10 cellular contexts compared by ENCODE assay signal in the genomic region with DNA sequence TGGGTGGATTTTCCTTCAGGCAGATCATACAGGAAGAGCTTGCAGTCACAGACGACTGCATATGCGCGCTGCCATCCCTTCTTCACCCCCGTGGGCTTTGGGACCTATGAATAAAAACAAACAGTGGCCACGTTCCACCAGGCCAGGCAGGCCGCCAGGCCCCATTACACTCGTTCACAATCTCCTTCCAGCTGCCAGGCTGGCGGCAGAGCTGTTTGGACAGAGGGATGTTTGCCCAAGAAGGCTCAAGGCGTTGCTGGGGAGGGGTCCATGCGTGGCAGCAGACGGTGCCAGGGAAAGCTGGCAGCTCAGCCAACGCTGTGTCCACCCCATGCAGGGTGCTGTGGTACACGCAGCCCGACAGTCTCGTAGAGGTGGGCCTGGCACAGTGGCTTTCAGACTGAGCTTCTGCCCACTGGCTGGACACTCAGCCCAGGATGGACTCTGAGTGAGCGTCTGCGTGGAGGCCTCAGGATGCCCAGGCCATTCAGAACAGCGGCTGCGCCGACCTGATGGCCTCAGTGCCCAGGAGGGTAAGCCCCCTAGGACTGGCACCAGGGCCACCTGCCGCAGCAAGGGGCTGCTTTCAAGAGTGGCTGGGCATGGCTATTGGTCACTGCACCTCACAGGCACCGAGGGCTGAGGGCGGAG. TPM values are rescaled to one million over a fixed set of nuclear protein-coding genes. Genes with fewer than 3 reads are reported as not detected.
DNase-seq lines count a peak whose midpoint lies in the region; ATAC-seq and TF ChIP-seq lines count a peak whose summit lies in the region.
"Had no signal": no experiment of that assay in that cellular context is flagged by ENCODE, and none has a peak within 500 bp of the region (broad histone marks: within the 10 kb centered on the region; RNA-seq: fewer than 3 reads in every experiment).

No MANE protein-coding gene starts in this region.

- no peak overlapping the region for H3K4me3 ChIP-seq in IMR-90 (ENCODE audit: insufficient read depth, low read depth, low read length)
- no peak overlapping the region for H3K4me3 ChIP-seq in SK-N-MC
- H3K4me3 ChIP-seq in SK-N-SH (ENCODE audit: low read depth in 2 of 2, low read length in 1 of 2) = no peak overlapping the region
- H3K4me3 ChIP-seq in coronary artery = no peak overlapping the region
- H3K4me3 ChIP-seq: GM23338, lower lobe of right lung had no signal

- H3K9me3 ChIP-seq in IMR-90 (ENCODE audit: control insufficient read depth, insufficient read depth, low read length) (no peaks in the 10 kb centered on the region), SK-N-MC (ENCODE audit: low read depth, low read length) (no peaks in the 10 kb centered on the region), SK-N-SH (no peaks in the 10 kb centered on the region)
- H3K9me3 ChIP-seq: lower lobe of right lung had no signal

- no peak overlapping the region for H4K5ac ChIP-seq in IMR-90 (ENCODE audit: low read depth, low read length)

- H3K4me2 ChIP-seq in IMR-90 (ENCODE audit: low read depth, low read length) = no peak overlapping the region
- H3K4me2 ChIP-seq in SK-N-SH = no peak overlapping the region
- H3K4me2 ChIP-seq: GM23338 had no signal

- H2AFZ ChIP-seq in IMR-90 (replicated peaks; ENCODE audit: low read length, poor library complexity) (peak overlapping the region; percentile 48), SK-N-SH (ENCODE audit: low read depth) (no peak overlapping the region)
- H2AFZ ChIP-seq: GM23338 had no signal

- TF ChIP-seq POLR2A in IMR-90 (IDR thresholded peaks at IDR 0.05; ENCODE audit: low read depth, low read length) = no peak

- peaks cover 6 to 32% of the 10 kb centered on the region in 2 experiments; a peak in 3 of 4 replicates for H3K79me1 ChIP-seq in IMR-90 (ENCODE audit: low read depth in 1 of 2, low read length in 2 of 2)

- H2AK9ac ChIP-seq in IMR-90 (replicated peaks; ENCODE audit: low read depth, low read length, poor library complexity) = peak overlapping the region; percentile 60

- H3K36me3 ChIP-seq in IMR-90 (ENCODE audit: control insufficient read depth, insufficient read depth, low read length) (peaks cover 85% of the 10 kb centered on the region), SK-N-MC (ENCODE audit: insufficient read depth, low read length) (peaks cover 59% of the 10 kb centered on the region), SK-N-SH (replicated peaks in 1 of 2; ENCODE audit: control insufficient read depth in 1 of 2, insufficient read depth in 2 of 2, low read length in 1 of 2) (peaks cover 49 to 87% of the 10 kb centered on the region in 2 experiments)

- H3K18ac ChIP-seq in IMR-90 (ENCODE audit: low read depth, low read length) = no peak overlapping the region

- no peak for TF ChIP-seq EP300 in SK-N-SH (IDR thresholded peaks at IDR 0.05; ENCODE audit: borderline replicate concordance in 1 of 2, low read depth in 1 of 2, low read length in 1 of 2)

- H2BK15ac ChIP-seq in IMR-90 (ENCODE audit: low read depth, low read length) = no peak overlapping the region

- 0 out of 2 replicates have a peak overlapping the region, but pooled peaks have one; percentile 51 for H2AK5ac ChIP-seq in IMR-90 (ENCODE audit: low read depth, low read length)

- H4K20me1 ChIP-seq in IMR-90 (ENCODE audit: insufficient read depth, low read length) (peaks cover 24% of the 10 kb centered on the region), SK-N-SH (ENCODE audit: insufficient read depth) (no peaks in the 10 kb centered on the region)

- peak; percentile 64 for ATAC-seq in IMR-90 (ENCODE audit: low read depth)
- ATAC-seq in HG03354 (IDR thresholded peaks at IDR 0.05; ENCODE audit: poor library complexity, severe bottlenecking, unreplicated experiment) = no peak
- ATAC-seq: GM23338 had no signal

- H3K23ac ChIP-seq in IMR-90 (ENCODE audit: low read depth, low read length) = no peak overlapping the region; the same call in 1 of the 2 replicates

- no peak overlapping the region for H2BK120ac ChIP-seq in IMR-90 (ENCODE audit: low read depth, low read length)

- TF ChIP-seq CTCF in IMR-90 (conservative IDR thresholded peaks at IDR 0.05; ENCODE audit: low read depth, low read length) (no peak), SK-N-SH (IDR thresholded peaks at IDR 0.05) (no peak), coronary artery (IDR thresholded peaks at IDR 0.05) (no peak)

- no peak overlapping the region for H2BK5ac ChIP-seq in IMR-90 (ENCODE audit: low read depth, low read length, poor library complexity, severe bottlenecking)

- H2BK20ac ChIP-seq in IMR-90 (ENCODE audit: low read depth, low read length) = no peak overlapping the region; the same call in 1 of the 2 replicates

- H4K91ac ChIP-seq in IMR-90 (ENCODE audit: insufficient read depth, low read depth, low read length) = no peak overlapping the region

- no peak overlapping the region; the same call in 1 of the 2 replicates for H3K4ac ChIP-seq in IMR-90 (ENCODE audit: low read depth, low read length)

- no peak overlapping the region for H3K27ac ChIP-seq in IMR-90 (ENCODE audit: insufficient read depth, low read length)
- H3K27ac ChIP-seq in SK-N-MC = peak overlapping the region; percentile 54
- peak overlapping the region in 1 of 2 experiments; percentile 24; a peak in 1 of 4 replicates for H3K27ac ChIP-seq in SK-N-SH (ENCODE audit: low read depth in 2 of 2, low read length in 1 of 2)
- H3K27ac ChIP-seq in coronary artery = peak overlapping the region in 1 of 2 donors; percentile 53
- H3K27ac ChIP-seq: lower lobe of right lung had no signal

- H3K79me2 ChIP-seq in SK-N-SH (ENCODE audit: insufficient read depth) = no peaks in the 10 kb centered on the region

- H3K4me1 ChIP-seq in IMR-90 (ENCODE audit: control insufficient read depth, insufficient read depth, low read length) (peaks cover 15% of the 10 kb centered on the region), SK-N-SH (ENCODE audit: control insufficient read depth in 1 of 2, insufficient read depth in 2 of 2, low read depth in 1 of 2, low read length in 1 of 2) (peaks cover 0 to 3% of the 10 kb centered on the region in 2 experiments; a peak in 1 of 4 replicates)
- H3K4me1 ChIP-seq: lower lobe of right lung had no signal

- TF ChIP-seq RAD21 in IMR-90 (IDR thresholded peaks at IDR 0.05; ENCODE audit: low read length) = no peak
- TF ChIP-seq RAD21 in SK-N-SH (IDR thresholded peaks at IDR 0.05; ENCODE audit: low read length) = no peak

- intact Hi-C loops in IMR-90 (cut with micrococcal nuclease) = no loop called here

- dilution Hi-C loops in IMR-90 (cut with HindIII; ENCODE audit: low sequenced_read_pairs, unreplicated experiment) = no loop called here

- in situ Hi-C loops in IMR-90 (cut with MboI; ENCODE audit: low sequenced_read_pairs) = no loop called here

- H3F3A ChIP-seq in SK-N-SH (replicated peaks; ENCODE audit: insufficient read depth) = no peaks in the 10 kb centered on the region

- H3K9ac ChIP-seq in IMR-90 (ENCODE audit: low read depth, low read length) (no peak overlapping the region), SK-N-MC (ENCODE audit: insufficient read length) (no peak overlapping the region), SK-N-SH (no peak overlapping the region)

- no TSS peak for BruUV-seq in IMR-90 (replicated peaks; lab: Mats Ljungman, UMichigan)

- 59% methylated on average over 22 of the region's 23 CpGs; no CpG with 5 or more reads in 1 of the 2 experiments for WGBS in IMR-90 (ENCODE audit: extremely low coverage in 2 of 2, insufficient read length in 1 of 2), 2 experiments
- WGBS in SK-N-SH (ENCODE audit: low lambda C conversion rate) = 83% methylated on average over 9 of the region's 23 CpGs

- CTCF ChIA-PET in IMR-90 (lab: Yijun Ruan, JAX) = no interaction called here
- CTCF ChIA-PET in SK-N-SH (lab: Yijun Ruan, JAX) = interaction anchor here (1.6 kb wide), 1 partner anchor 9 kb away, joined by 3 read pairs; no protein-coding TSS in a partner anchor

- no peaks in the 10 kb centered on the region for H3K9me2 ChIP-seq in SK-N-SH

- H3K27me3 ChIP-seq in IMR-90 (ENCODE audit: control insufficient read depth, insufficient read depth, low read length) (no peaks in the 10 kb centered on the region), SK-N-SH (ENCODE audit: insufficient read depth) (no peaks in the 10 kb centered on the region)

- H3K14ac ChIP-seq in IMR-90 (replicated peaks; ENCODE audit: low read depth, low read length) = no peak overlapping the region; the same call in 1 of the 2 replicates

- H4K8ac ChIP-seq in IMR-90 (ENCODE audit: low read depth in 2 of 2, low read length in 2 of 2) = no peak overlapping the region

- POLR2A ChIA-PET in IMR-90 (lab: Charles Lee; ENCODE audit: unreplicated experiment) = no interaction called here
- POLR2A ChIA-PET in SK-N-SH (lab: Yijun Ruan, JAX) = no interaction called here

- H3K9me1 ChIP-seq in IMR-90 (ENCODE audit: insufficient read depth, low read length) = peaks cover 28% of the 10 kb centered on the region

- DNase-seq in IMR-90 (peak; percentile 63), SK-N-MC (ENCODE audit: low read depth, low spot score) (no peak), hippocampal formation (lab: John Stamatoyannopoulos, UW) (peak; percentile 79 to 84), stromal cell of bone marrow (ENCODE audit: low read depth) (peak; percentile 17), SK-N-SH (no peak), coronary artery (ENCODE audit: low spot score) (no peak)
- DNase-seq: effector memory CD8-positive, alpha-beta T cell; lower lobe of right lung had no signal

- H3K56ac ChIP-seq in IMR-90 (ENCODE audit: extremely low read depth, insufficient read depth, low read length) = no peak overlapping the region

TF ChIP-seq in IMR-90, 13 proteins besides CTCF, POLR2A, EP300 and RAD21 (continues in another document):
- TF ChIP-seq CEBPB (IDR thresholded peaks at IDR 0.05; ENCODE audit: low read depth, low read length) (no peak), SMC3 (IDR thresholded peaks at IDR 0.05; ENCODE audit: low read depth, low read length) (no peak), MXI1 (IDR thresholded peaks at IDR 0.05; ENCODE audit: borderline replicate concordance, low read depth, low read length) (no peak), MAZ (IDR thresholded peaks at IDR 0.05; ENCODE audit: borderline replicate concordance, low read depth, low read length) (no peak), FOS (IDR thresholded peaks at IDR 0.05; ENCODE audit: low read depth, low read length) (no peak)

TF ChIP-seq in SK-N-SH, 30 proteins besides CTCF, POLR2A, EP300 and RAD21 (continues in another document):
- TF ChIP-seq MXI1 (IDR thresholded peaks at IDR 0.05; ENCODE audit: low read depth, low read length) = no peak
- no peak for TF ChIP-seq TEAD4 (IDR thresholded peaks at IDR 0.05; ENCODE audit: borderline replicate concordance, insufficient read depth)
- TF ChIP-seq EZH2phosphoT487 (IDR thresholded peaks at IDR 0.05; ENCODE audit: borderline replicate concordance, low read depth) = no peak

RNA-seq across cellular contexts. Expression of gene AMN, which starts 27.5 kb away (rescaled TPM):
- under 0.01 TPM in 1 of 2 replicates, not detected in the other for total RNA-seq in IMR-90 (2012; rRNA removed)
- 0.11 and 0.24 TPM in 2 replicates for polyA plus RNA-seq in IMR-90 (2012; rRNA removed)
- 0.08 and 0.37 TPM in 2 replicates for polyA plus RNA-seq in IMR-90 (2012; cell fraction: cytosol; rRNA removed)
- 0.95 and 3.4 TPM in 2 replicates for polyA plus RNA-seq in IMR-90 (2012; cell fraction: nucleus; rRNA removed; ENCODE audit: low replicate concordance)
- polyA plus RNA-seq in SK-N-SH (2012; rRNA removed) = 0.03 TPM in 1 of 2 replicates, not detected in the other
- 0.01 TPM in 1 of 2 replicates, not detected in the other for polyA plus RNA-seq in SK-N-SH (2012; cell fraction: cytosol; rRNA removed)
- 0.21 and 0.25 TPM in 2 replicates for polyA plus RNA-seq in SK-N-SH (2012; cell fraction: nucleus; rRNA removed)

Comparison
In these comparisons a context has a peak if more than half of its experiments do, and no peak if none do; other contexts are left out.
1. DNase-seq: peak in IMR-90 (single experiment), hippocampal formation (2 of 2) and stromal cell of bone marrow (single experiment); none in SK-N-MC (single experiment), SK-N-SH (single experiment) and coronary artery (single experiment).